In the genomic region with DNA sequence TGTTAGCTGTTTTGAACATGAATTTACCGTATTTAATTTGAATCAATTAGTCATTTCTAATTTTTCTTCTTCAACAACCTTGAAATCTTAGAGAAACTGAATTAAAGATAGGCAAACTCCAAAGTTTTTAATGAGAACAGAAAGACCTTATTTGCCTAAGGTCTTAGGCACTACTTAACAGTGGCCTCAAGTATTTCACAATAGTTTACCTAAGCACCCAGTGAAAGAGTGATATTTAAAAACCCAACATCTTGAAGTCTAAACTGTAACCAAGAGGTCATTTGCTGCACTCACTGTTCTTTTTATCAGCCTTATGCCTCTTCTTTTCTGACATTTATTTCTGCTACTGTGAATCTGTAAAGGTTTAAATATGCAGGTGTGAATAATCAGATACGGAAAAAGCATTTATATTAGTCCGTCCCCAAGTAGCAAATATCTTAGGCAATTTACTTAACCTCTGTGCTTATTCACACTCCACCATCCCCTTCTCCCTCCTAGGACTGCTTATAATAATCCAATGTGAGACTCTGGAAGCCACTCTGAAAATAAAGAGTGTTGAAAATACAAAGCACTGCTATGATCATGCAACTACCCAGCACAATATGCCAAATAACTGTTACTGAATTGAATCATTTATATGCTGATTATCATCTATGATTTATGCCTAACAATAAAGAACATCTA, we compare ENCODE assay signal across 23 cellular contexts.
DNase-seq lines count a peak whose midpoint lies in the region; ATAC-seq, FAIRE-seq and TF ChIP-seq lines count a peak whose summit lies in the region.
"Had no signal": no experiment of that assay in that cellular context is flagged by ENCODE, and none has a peak within 500 bp of the region (broad histone marks: within the 10 kb centered on the region; RNA-seq: fewer than 3 reads in every experiment).

No MANE protein-coding gene starts in this region.

- H3K36me3 ChIP-seq in breast epithelium, result no peaks in the 10 kb centered on the region
- H3K36me3 ChIP-seq in K562 (ENCODE audit: control insufficient read depth, insufficient read depth, low read length), result no peaks in the 10 kb centered on the region
- no peaks in the 10 kb centered on the region for H3K36me3 ChIP-seq in lower lobe of right lung
- H3K36me3 ChIP-seq: Peyer's patch, SJSA1 had no signal

- no peaks in the 10 kb centered on the region; the same call in 1 of the 2 replicates for H4K20me1 ChIP-seq in K562 (replicated peaks; ENCODE audit: control insufficient read depth, insufficient read depth, low read length)

- no peak overlapping the region for H3K27ac ChIP-seq in breast epithelium
- no peak overlapping the region for H3K27ac ChIP-seq in K562 (ENCODE audit: extremely low read depth, low read depth, low read length)
- H3K27ac ChIP-seq in lower lobe of right lung, result no peak overlapping the region
- H3K27ac ChIP-seq: Peyer's patch, SJSA1 had no signal

- H3K79me2 ChIP-seq in K562 (ENCODE audit: control insufficient read depth, insufficient read depth, low read length), result peaks cover 5% of the 10 kb centered on the region; the same call in 1 of the 3 replicates

- H2AFZ ChIP-seq in K562 (ENCODE audit: low read depth, low read length), result no peak overlapping the region

- H3K36me3 Mint-ChIP-seq in MCF 10A (ENCODE audit: insufficient read depth, unreplicated experiment), result no peaks in the 10 kb centered on the region

- TF ChIP-seq RAD21 in K562 (CRISPR knock-in tag; conservative IDR thresholded peaks at IDR 0.05 in 1 of 2, IDR thresholded peaks at IDR 0.05 in 1 of 2), result no peak

- DNase-seq in MCF 10A (ENCODE audit: unreplicated experiment), result no peak
- DNase-seq in breast epithelium (ENCODE audit: low spot score in 2 of 2), result no peak
- DNase-seq in K562 (ENCODE audit: extremely low read depth in 1 of 4, low spot score in 3 of 4), result no peak
- DNase-seq in lower lobe of right lung, result no peak
- DNase-seq in central memory CD4-positive, alpha-beta T cell, result no peak
- no peak for DNase-seq in SKM-1 (lab: John Stamatoyannopoulos, UW; ENCODE audit: unreplicated experiment)
- DNase-seq in hepatic stellate cell (ENCODE audit: low spot score), result no peak
- DNase-seq: Calu3; CD8-positive, alpha-beta memory T cell; DMS153; GOT3; NCI-H1092; NCI-H1436; NCI-H2029; NCI-H2171; NCI-H345; NCI-H524 treated with DMSO at 0.1 percent for 48 hours; NCI-H82; Peyer's patch had no signal

- no peak for FAIRE-seq in K562 (lab: Jason Lieb, UNC)
- FAIRE-seq: GM19239 had no signal

- no peaks in the 10 kb centered on the region for H3K9me3 ChIP-seq in breast epithelium
- H3K9me3 ChIP-seq in K562 (replicated peaks; ENCODE audit: control insufficient read depth, insufficient read depth, low read depth, low read length), result no peaks in the 10 kb centered on the region
- H3K9me3 ChIP-seq in lower lobe of right lung, result no peaks in the 10 kb centered on the region
- H3K9me3 ChIP-seq: Peyer's patch, SJSA1 had no signal

- in situ Hi-C loops in K562 (cut with MboI), result no loop called here

- no peaks in the 10 kb centered on the region for H3K9me3 Mint-ChIP-seq in MCF 10A (ENCODE audit: unreplicated experiment)
- H3K9me3 Mint-ChIP-seq: CD8-positive, alpha-beta memory T cell had no signal

- CTCF ChIA-PET in MCF 10A (lab: Yijun Ruan, JAX), result interaction anchor here (0.6 to 1.1 kb wide), 4 partner anchors 13 to 71 kb away, joined by 3 to 6 read pairs (median 3); no protein-coding TSS in a partner anchor
- CTCF ChIA-PET in K562 (lab: Yijun Ruan, JAX; ENCODE audit: low intra/inter-chr PET ratio), result no interaction called here

- intact Hi-C loops in MCF 10A (cut with micrococcal nuclease) (no loop called here), breast epithelium (cut with DNase I; ENCODE audit: low total_unique reads) (loop anchor here (10.0 kb wide), 1 partner anchor 239 kb away; no protein-coding TSS in a partner anchor), K562 (cut with micrococcal nuclease) (no loop called here), lower lobe of right lung (cut with DNase I) (no loop called here)

- POLR2A ChIA-PET in MCF 10A (lab: Yijun Ruan, JAX), result no interaction called here
- POLR2A ChIA-PET in K562 (lab: Yijun Ruan, JAX), result no interaction called here

- no TSS peak for BruUV-seq in MCF 10A (replicated peaks; lab: Mats Ljungman, UMichigan)
- BruUV-seq in K562 (replicated peaks; lab: Mats Ljungman, UMichigan), result no TSS peak

- no peak overlapping the region for H3K4me2 ChIP-seq in K562 (ENCODE audit: insufficient read depth, low read length)

- no peak overlapping the region for H3K9ac ChIP-seq in K562 (ENCODE audit: insufficient read depth in 1 of 2, low read depth in 2 of 2, low read length in 2 of 2)

- 75% methylated on average over 3 of the region's 3 CpGs for WGBS in K562 (ENCODE audit: insufficient coverage, low coverage, missing lambda C conversion rate)

- H3K4me3 ChIP-seq in breast epithelium (no peak overlapping the region), K562 (no peak overlapping the region), lower lobe of right lung (no peak overlapping the region)
- H3K4me3 ChIP-seq: Peyer's patch, SJSA1 had no signal

- peaks cover 14% of the 10 kb centered on the region for H3K27me3 Mint-ChIP-seq in MCF 10A (ENCODE audit: insufficient read depth, unreplicated experiment)

- H3K4me1 Mint-ChIP-seq in MCF 10A (ENCODE audit: insufficient read depth, unreplicated experiment), result no peaks in the 10 kb centered on the region
- H3K4me1 Mint-ChIP-seq: CD8-positive, alpha-beta memory T cell had no signal

- no peaks in the 10 kb centered on the region for H3K27me3 ChIP-seq in breast epithelium
- no peaks in the 10 kb centered on the region for H3K27me3 ChIP-seq in K562 (ENCODE audit: control insufficient read depth in 2 of 2, insufficient read depth in 2 of 2, low read length in 2 of 2)
- no peaks in the 10 kb centered on the region for H3K27me3 ChIP-seq in lower lobe of right lung (ENCODE audit: low read depth)
- H3K27me3 ChIP-seq: Peyer's patch, SJSA1 had no signal

- no peak overlapping the region for H3K4me3 Mint-ChIP-seq in MCF 10A (ENCODE audit: unreplicated experiment)
- H3K4me3 Mint-ChIP-seq: CD8-positive, alpha-beta memory T cell had no signal

- TF ChIP-seq EP300 in K562 (IDR thresholded peaks at IDR 0.05; ENCODE audit: low read length), result no peak

- no peaks in the 10 kb centered on the region for H3K9me1 ChIP-seq in K562 (ENCODE audit: control insufficient read depth, insufficient read depth, low read length)

- H3K4me1 ChIP-seq in breast epithelium (peaks cover 0 to 3% of the 10 kb centered on the region in 2 donors), K562 (replicated peaks in 1 of 2; ENCODE audit: control insufficient read depth in 2 of 2, insufficient read depth in 2 of 2, low read length in 2 of 2) (peaks cover 12 to 15% of the 10 kb centered on the region in 2 experiments; a peak in 4 of 5 replicates), lower lobe of right lung (peaks cover 12% of the 10 kb centered on the region)
- H3K4me1 ChIP-seq: Peyer's patch, SJSA1 had no signal

- no peak for ATAC-seq in K562
- ATAC-seq in lower lobe of right lung, result peak; percentile 81 to 93
- no peak for ATAC-seq in HG03045 (IDR thresholded peaks at IDR 0.05; ENCODE audit: unreplicated experiment)
- ATAC-seq: HCT116 had no signal

- H3K27ac Mint-ChIP-seq in MCF 10A (ENCODE audit: low read depth, unreplicated experiment), result peak overlapping the region; percentile 35
- H3K27ac Mint-ChIP-seq: CD8-positive, alpha-beta memory T cell had no signal

- no peak for TF ChIP-seq POLR2A in breast epithelium (IDR thresholded peaks at IDR 0.05)
- no peak for TF ChIP-seq POLR2A in K562 (conservative IDR thresholded peaks at IDR 0.05)

- TF ChIP-seq CTCF in MCF 10A (IDR thresholded peaks at IDR 0.05; ENCODE audit: unreplicated experiment) (no peak), breast epithelium (IDR thresholded peaks at IDR 0.05) (no peak), K562 (IDR thresholded peaks at IDR 0.05 in 2 of 3, conservative IDR thresholded peaks at IDR 0.05 in 1 of 3; ENCODE audit: insufficient read depth in 2 of 3, low read depth in 1 of 3, low read length in 3 of 3) (no peak), lower lobe of right lung (IDR thresholded peaks at IDR 0.05) (no peak)

TF ChIP-seq in K562, 482 proteins besides CTCF, POLR2A, EP300 and RAD21:
- TF ChIP-seq CEBPB (tag; IDR thresholded peaks at IDR 0.05), result peak; percentile 89
- no peak for TF ChIP-seq CEBPG (CRISPR knock-in tag; IDR thresholded peaks at IDR 0.05)
- peak; percentile 66 to 80 for TF ChIP-seq CEBPG (tag; conservative IDR thresholded peaks at IDR 0.05 in 1 of 2, IDR thresholded peaks at IDR 0.05 in 1 of 2)
- TF ChIP-seq NR2C2 (CRISPR knock-in tag; IDR thresholded peaks at IDR 0.05), result no peak
- TF ChIP-seq NR2C2 (tag; IDR thresholded peaks at IDR 0.05), result no peak
- TF ChIP-seq RBM34 (IDR thresholded peaks at IDR 0.05; ENCODE audit: borderline replicate concordance, insufficient read depth, low read length), result no peak
- TF ChIP-seq ZNF133 (CRISPR knock-in tag; IDR thresholded peaks at IDR 0.05), result no peak
- TF ChIP-seq ZNF77 (CRISPR knock-in tag; IDR thresholded peaks at IDR 0.05), result no peak
- no peak for TF ChIP-seq NFIC (IDR thresholded peaks at IDR 0.05)
- TF ChIP-seq RHOXF2B (CRISPR knock-in tag; conservative IDR thresholded peaks at IDR 0.05), result no peak
- TF ChIP-seq GTF2F1 (IDR thresholded peaks at IDR 0.05; ENCODE audit: low read depth, low read length), result no peak
TF ChIP-seq in K562: peak in this region for 2.

Comparison
In these comparisons a context has a peak if more than half of its experiments do, and no peak if none do; other contexts are left out.
1. ATAC-seq: peak in lower lobe of right lung (2 of 2); none in K562 (single experiment) and HG03045 (single experiment).